Comparison of ENCODE assay signal across 8 cellular contexts in genomic region chr12:6937481-6938352, GRCh38. TPM values are rescaled to one million over a fixed set of nuclear protein-coding genes. Genes with fewer than 3 reads are reported as not detected.
DNase-seq lines count a peak whose midpoint lies in the region; ATAC-seq, FAIRE-seq and TF ChIP-seq lines count a peak whose summit lies in the region.

No MANE protein-coding gene starts in this region.

- peak; percentile 96 for ATAC-seq in GM19025 (IDR thresholded peaks at IDR 0.05; ENCODE audit: low read depth, unreplicated experiment)
- ATAC-seq in HG03342 (IDR thresholded peaks at IDR 0.05; ENCODE audit: unreplicated experiment): peak; percentile 81

- peaks cover 3% of the 10 kb centered on the region for H3K79me2 ChIP-seq in keratinocyte (ENCODE audit: control insufficient read depth, insufficient read depth, low read length)

- H3K4me2 ChIP-seq in keratinocyte (ENCODE audit: control insufficient read depth, extremely low read depth, insufficient read depth, low read depth, low read length): peak overlapping the region; percentile 81

- dilution Hi-C loops in keratinocyte (cut with MboI; ENCODE audit: extremely low pct_ligation_motif_present, low sequenced_read_pairs): no loop called here

- peaks cover 4% of the 10 kb centered on the region for H3K4me1 ChIP-seq in keratinocyte (ENCODE audit: control insufficient read depth, extremely low read depth, insufficient read depth, low read length)

- H4K20me1 ChIP-seq in keratinocyte (ENCODE audit: control insufficient read depth, extremely low read depth, insufficient read depth, low read length): no peaks in the 10 kb centered on the region

- H3K9me3 ChIP-seq in keratinocyte (ENCODE audit: control insufficient read depth, low read depth, low read length): no peaks in the 10 kb centered on the region

- peak in 2 of 3 experiments; percentile 86 to 95 for TF ChIP-seq CTCF in keratinocyte (optimal IDR thresholded peaks at IDR 0.05 in 1 of 3, IDR thresholded peaks at IDR 0.05 in 1 of 3, conservative IDR thresholded peaks at IDR 0.05 in 1 of 3; ENCODE audit: extremely low read depth in 1 of 3, insufficient read depth in 2 of 3, low read length in 3 of 3)

- peak; percentile 89 to 91 for DNase-seq in AML-193 (lab: John Stamatoyannopoulos, UW)
- DNase-seq in NCI-H446 treated with DMSO at 0.1 percent for 48 hours (lab: John Stamatoyannopoulos, UW): peak; percentile 90
- DNase-seq in activated CD4-positive, CD25-positive, alpha-beta regulatory T cell treated with anti-CD3 and anti-CD28 coated beads, Interleukin-2, amount 50 U/mL, for 72 hours: peak; percentile 93
- peak; percentile 53 to 81 for DNase-seq in cerebellar nuclear complex (lab: John Stamatoyannopoulos, UW)
- no peak for DNase-seq in keratinocyte (ENCODE audit: low read depth, low spot score)
- DNase-seq in stimulated activated CD4-positive, alpha-beta T cell treated with anti-CD3 and anti-CD28 coated beads, Interleukin-15, amount 100 ng/mL, for 1 hour (ENCODE audit: low read depth in 1 of 2, low spot score in 1 of 2): peak; percentile 84 to 85

- H3K9me1 ChIP-seq in keratinocyte (ENCODE audit: control insufficient read depth, extremely low read depth, insufficient read depth, low read length): no peaks in the 10 kb centered on the region

- peak overlapping the region; percentile 32 for H2AFZ ChIP-seq in keratinocyte (ENCODE audit: control insufficient read depth, low read length)

- peaks cover 20 to 33% of the 10 kb centered on the region in 2 experiments for H3K36me3 ChIP-seq in keratinocyte (ENCODE audit: control insufficient read depth in 2 of 2, extremely low read depth in 1 of 2, insufficient read depth in 2 of 2, low read length in 2 of 2)

- peak; percentile 93 for FAIRE-seq in keratinocyte (lab: Jason Lieb, UNC)

- peak overlapping the region; percentile 81 for H3K9ac ChIP-seq in keratinocyte (ENCODE audit: control insufficient read depth, extremely low read depth, insufficient read depth, low read length)

- peak overlapping the region; percentile 62 for H3K27ac ChIP-seq in keratinocyte (ENCODE audit: control insufficient read depth, insufficient read depth, low read length)

- no peaks in the 10 kb centered on the region for H3K27me3 ChIP-seq in keratinocyte (ENCODE audit: control insufficient read depth, extremely low read depth, insufficient read depth, low read length)

- peak overlapping the region; percentile 49 to 63 (median 56) for H3K4me3 ChIP-seq in keratinocyte (ENCODE audit: control insufficient read depth in 2 of 3, extremely low read depth in 1 of 3, insufficient read depth in 2 of 3, low read depth in 1 of 3, low read length in 3 of 3)

RNA-seq across cellular contexts. Expression of gene RNU7-1, which starts 5.9 kb away (rescaled TPM):
- polyA plus RNA-seq in keratinocyte: not detected in 3 replicates
- polyA plus RNA-seq in keratinocyte (2011; ENCODE audit: low read depth): not detected
- not detected in 2 replicates for polyA plus RNA-seq in keratinocyte (2011; cell fraction: cytosol; rRNA removed)
- polyA plus RNA-seq in keratinocyte (2011; cell fraction: nucleus; rRNA removed): not detected in 2 replicates
- polyA plus RNA-seq in keratinocyte (2012; ENCODE audit: low replicate concordance): not detected in 2 replicates
- polyA minus RNA-seq in keratinocyte: not detected in 3 replicates
- not detected for polyA minus RNA-seq in keratinocyte (2011; cell fraction: cytosol; rRNA and poly(A)+ RNA removed)
- not detected in 2 replicates for polyA minus RNA-seq in keratinocyte (2011; cell fraction: nucleus; rRNA and poly(A)+ RNA removed)

RNA-seq across cellular contexts. Expression of gene C12orf57, which starts 6.1 kb away (rescaled TPM):
- 121 to 211 TPM (median 137 TPM) in 3 replicates for polyA plus RNA-seq in keratinocyte
- polyA plus RNA-seq in keratinocyte (2011; ENCODE audit: low read depth): 27.9 TPM
- polyA plus RNA-seq in keratinocyte (2011; cell fraction: cytosol; rRNA removed): 145 and 239 TPM in 2 replicates
- 64.7 and 79.2 TPM in 2 replicates for polyA plus RNA-seq in keratinocyte (2011; cell fraction: nucleus; rRNA removed)
- polyA plus RNA-seq in keratinocyte (2012; ENCODE audit: low replicate concordance): 106 and 137 TPM in 2 replicates
- 30.4 to 74.9 TPM (median 35.3 TPM) in 3 replicates for polyA minus RNA-seq in keratinocyte
- polyA minus RNA-seq in keratinocyte (2011; cell fraction: cytosol; rRNA and poly(A)+ RNA removed): 64.5 TPM
- 20.9 and 21.8 TPM in 2 replicates for polyA minus RNA-seq in keratinocyte (2011; cell fraction: nucleus; rRNA and poly(A)+ RNA removed)

RNA-seq across cellular contexts. Expression of gene ATN1, which starts 10.0 kb away (rescaled TPM):
- 4.8 to 7.8 TPM (median 6.2 TPM) in 3 replicates for polyA plus RNA-seq in keratinocyte
- polyA plus RNA-seq in keratinocyte (2011; ENCODE audit: low read depth): 11.8 TPM
- 6.7 and 15.7 TPM in 2 replicates for polyA plus RNA-seq in keratinocyte (2011; cell fraction: cytosol; rRNA removed)
- polyA plus RNA-seq in keratinocyte (2011; cell fraction: nucleus; rRNA removed): 29.2 and 44.9 TPM in 2 replicates
- 20.5 and 38.3 TPM in 2 replicates for polyA plus RNA-seq in keratinocyte (2012; ENCODE audit: low replicate concordance)
- 5.9 to 102 TPM (median 8.5 TPM) in 3 replicates for polyA minus RNA-seq in keratinocyte
- polyA minus RNA-seq in keratinocyte (2011; cell fraction: cytosol; rRNA and poly(A)+ RNA removed): 23.6 TPM
- polyA minus RNA-seq in keratinocyte (2011; cell fraction: nucleus; rRNA and poly(A)+ RNA removed): 18.5 and 20.6 TPM in 2 replicates

RNA-seq across cellular contexts. Expression of gene PTPN6, which starts 13.4 kb away (rescaled TPM):
- 18.7 to 21.0 TPM (median 19.7 TPM) in 3 replicates for polyA plus RNA-seq in keratinocyte
- polyA plus RNA-seq in keratinocyte (2011; ENCODE audit: low read depth): 29.9 TPM
- 11.7 and 19.6 TPM in 2 replicates for polyA plus RNA-seq in keratinocyte (2011; cell fraction: cytosol; rRNA removed)
- 28.5 and 37.9 TPM in 2 replicates for polyA plus RNA-seq in keratinocyte (2011; cell fraction: nucleus; rRNA removed)
- 24.7 and 25.1 TPM in 2 replicates for polyA plus RNA-seq in keratinocyte (2012; ENCODE audit: low replicate concordance)
- polyA minus RNA-seq in keratinocyte: 14.2 to 34.8 TPM (median 17.7 TPM) in 3 replicates
- polyA minus RNA-seq in keratinocyte (2011; cell fraction: cytosol; rRNA and poly(A)+ RNA removed): 23.8 TPM
- 5.6 and 10.3 TPM in 2 replicates for polyA minus RNA-seq in keratinocyte (2011; cell fraction: nucleus; rRNA and poly(A)+ RNA removed)

RNA-seq across cellular contexts. Expression of gene ENO2, which starts 23.3 kb away (rescaled TPM):
- polyA plus RNA-seq in keratinocyte: 0.87 to 1.7 TPM (median 1.1 TPM) in 3 replicates
- polyA plus RNA-seq in keratinocyte (2011; ENCODE audit: low read depth): 2.3 TPM
- polyA plus RNA-seq in keratinocyte (2011; cell fraction: cytosol; rRNA removed): 0.57 and 0.58 TPM in 2 replicates
- 2.6 and 2.7 TPM in 2 replicates for polyA plus RNA-seq in keratinocyte (2011; cell fraction: nucleus; rRNA removed)
- 0.78 and 7.9 TPM in 2 replicates for polyA plus RNA-seq in keratinocyte (2012; ENCODE audit: low replicate concordance)
- 0.46 to 4.6 TPM (median 1.3 TPM) in 3 replicates for polyA minus RNA-seq in keratinocyte
- polyA minus RNA-seq in keratinocyte (2011; cell fraction: cytosol; rRNA and poly(A)+ RNA removed): not detected
- 0.39 and 1.5 TPM in 2 replicates for polyA minus RNA-seq in keratinocyte (2011; cell fraction: nucleus; rRNA and poly(A)+ RNA removed)
